32 cellular contexts compared by ENCODE assay signal in the genomic region with DNA sequence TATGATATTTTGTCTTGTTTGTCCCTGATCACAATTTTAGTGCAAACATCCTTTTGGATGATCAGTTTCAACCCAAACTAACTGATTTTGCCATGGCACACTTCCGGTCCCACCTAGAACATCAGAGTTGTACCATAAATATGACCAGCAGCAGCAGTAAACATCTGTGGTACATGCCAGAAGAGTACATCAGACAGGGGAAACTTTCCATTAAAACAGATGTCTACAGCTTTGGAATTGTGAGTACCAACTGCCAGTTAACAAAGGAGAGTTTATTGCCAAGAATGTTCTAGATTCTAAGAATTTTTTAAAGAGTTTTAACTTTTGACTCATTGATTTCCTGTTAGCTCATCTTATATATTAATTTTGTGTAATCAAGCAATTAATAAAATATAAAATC.
"Had no signal": no experiment of that assay in that cellular context is flagged by ENCODE, and none has a peak within 500 bp of the region (broad histone marks: within the 10 kb centered on the region; RNA-seq: fewer than 3 reads in every experiment).

No MANE protein-coding gene starts in this region.

- DNase-seq: activated CD4-positive, alpha-beta T cell treated with anti-CD3 and anti-CD28 coated beads for 4 hours; activated CD4-positive, alpha-beta T cell treated with anti-CD3 and anti-CD28 coated beads, Interleukin-2, amount 50 U/mL, for 4 hours; activated CD4-positive, CD25-positive, alpha-beta regulatory T cell; activated naive CD4-positive, alpha-beta T cell; activated T-cell treated with anti-CD3 and anti-CD28 coated beads for 4 hours; activated T-cell treated with anti-CD3 and anti-CD28 coated beads, Interleukin-2, amount 50 U/mL, for 72 hours; anterior cingulate cortex; dermis blood vessel endothelial cell; effector CD4-positive, alpha-beta T cell; esophagus squamous epithelium; foreskin keratinocyte; left lung; lower lobe of right lung; mesenchymal stem cell; naive thymus-derived CD8-positive, alpha-beta T cell; occipital lobe; psoas muscle; sigmoid colon; stimulated activated CD4-positive, alpha-beta T cell treated with anti-CD3 and anti-CD28 coated beads, Interleukin-1b, Interleukin-23, amount 100 ng/mL, for 48 hours; stimulated activated CD4-positive, alpha-beta T cell treated with anti-CD3 and anti-CD28 coated beads, Interleukin-4, amount 100 ng/mL, for 4 hours; stimulated activated CD8-positive, alpha-beta memory T cell treated with anti-CD3 and anti-CD28 coated beads, Interleukin-4, amount 100 ng/mL, for 48 hours; stimulated activated naive CD8-positive, alpha-beta T cell treated with anti-CD3 and anti-CD28 coated beads, Interleukin-15, amount 100 ng/mL, for 72 hours; substantia nigra; uterus had no signal

- ATAC-seq: activated naive CD4-positive, alpha-beta T cell treated with anti-CD3 and anti-CD28 coated beads, Interleukin-2, amount 50 U/mL, for 72 hours; activated T-cell treated with anti-CD3 and anti-CD28 coated beads, Interleukin-2, amount 50 U/mL, for 72 hours; foreskin keratinocyte; left lung; lower lobe of right lung; naive thymus-derived CD8-positive, alpha-beta T cell; psoas muscle; stimulated activated memory B cell treated with anti-CD40 and anti-IgM and Interleukin-4, amounts not matched to agents 10 μg/mL and 1 μg/mL and 100 μg/mL, for 72 hours; stimulated activated naive CD8-positive, alpha-beta T cell treated with anti-CD3 and anti-CD28 coated beads, Interleukin-15, amount 100 ng/mL, for 72 hours had no signal

- H3K36me3 Mint-ChIP-seq: activated naive CD4-positive, alpha-beta T cell treated with anti-CD3 and anti-CD28 coated beads, Interleukin-2, amount 50 U/mL, for 72 hours; stimulated activated memory B cell treated with anti-CD40 and anti-IgM and Interleukin-4, amounts not matched to agents 10 μg/mL and 1 μg/mL and 100 μg/mL, for 72 hours; type B pancreatic cell had no signal

- H2AFZ ChIP-seq: parathyroid adenoma had no signal

- H3K4me3 Mint-ChIP-seq: activated T-cell treated with anti-CD3 and anti-CD28 coated beads, Interleukin-2, amount 50 U/mL, for 72 hours; naive thymus-derived CD8-positive, alpha-beta T cell; neural crest cell; stimulated activated memory B cell treated with anti-CD40 and anti-IgM and Interleukin-4, amounts not matched to agents 10 μg/mL and 1 μg/mL and 100 μg/mL, for 72 hours; stimulated activated naive CD8-positive, alpha-beta T cell treated with anti-CD3 and anti-CD28 coated beads, Interleukin-15, amount 100 ng/mL, for 72 hours; T-helper 2 cell treated with Interferon-gamma antibody and Interleukin-4, amounts not matched to agents 5 μg/mL and 100 μg/mL, for 36 hours; type B pancreatic cell had no signal

- H3K9me3 ChIP-seq: esophagus squamous epithelium, left lung, lower lobe of right lung, psoas muscle, sigmoid colon, uterus had no signal

- H3K27me3 ChIP-seq: esophagus squamous epithelium, left lung, sigmoid colon, uterus had no signal

- H3K27ac ChIP-seq: epithelial cell of prostate, esophagus squamous epithelium, foreskin keratinocyte, left lung, lower lobe of right lung, parathyroid adenoma, psoas muscle, sigmoid colon, uterus had no signal

- H3K4me1 ChIP-seq: esophagus squamous epithelium, foreskin keratinocyte, lower lobe of right lung, parathyroid adenoma, psoas muscle, sigmoid colon, uterus had no signal

- H3K4me1 Mint-ChIP-seq: stimulated activated memory B cell treated with anti-CD40 and anti-IgM and Interleukin-4, amounts not matched to agents 10 μg/mL and 1 μg/mL and 100 μg/mL, for 72 hours; stimulated activated naive CD8-positive, alpha-beta T cell treated with anti-CD3 and anti-CD28 coated beads, Interleukin-15, amount 100 ng/mL, for 72 hours had no signal

- H3K79me2 ChIP-seq: parathyroid adenoma had no signal

- H3K4me2 ChIP-seq: smooth muscle cell had no signal

- H3K9me3 Mint-ChIP-seq: activated naive CD4-positive, alpha-beta T cell treated with anti-CD3 and anti-CD28 coated beads, Interleukin-2, amount 50 U/mL, for 72 hours; activated T-cell treated with anti-CD3 and anti-CD28 coated beads, Interleukin-2, amount 50 U/mL, for 72 hours; naive thymus-derived CD8-positive, alpha-beta T cell; neural crest cell; stimulated activated memory B cell treated with anti-CD40 and anti-IgM and Interleukin-4, amounts not matched to agents 10 μg/mL and 1 μg/mL and 100 μg/mL, for 72 hours; stimulated activated naive CD8-positive, alpha-beta T cell treated with anti-CD3 and anti-CD28 coated beads, Interleukin-15, amount 100 ng/mL, for 72 hours; T-helper 2 cell treated with Interferon-gamma antibody and Interleukin-4, amounts not matched to agents 5 μg/mL and 100 μg/mL, for 36 hours; type B pancreatic cell had no signal

- H3K9ac ChIP-seq: parathyroid adenoma had no signal

- H3K27ac Mint-ChIP-seq: activated naive CD4-positive, alpha-beta T cell treated with anti-CD3 and anti-CD28 coated beads, Interleukin-2, amount 50 U/mL, for 72 hours; activated T-cell treated with anti-CD3 and anti-CD28 coated beads, Interleukin-2, amount 50 U/mL, for 72 hours; naive thymus-derived CD8-positive, alpha-beta T cell; stimulated activated memory B cell treated with anti-CD40 and anti-IgM and Interleukin-4, amounts not matched to agents 10 μg/mL and 1 μg/mL and 100 μg/mL, for 72 hours; stimulated activated naive CD8-positive, alpha-beta T cell treated with anti-CD3 and anti-CD28 coated beads, Interleukin-15, amount 100 ng/mL, for 72 hours; T-helper 2 cell treated with Interferon-gamma antibody and Interleukin-4, amounts not matched to agents 5 μg/mL and 100 μg/mL, for 36 hours; type B pancreatic cell had no signal

- H3K4me3 ChIP-seq: esophagus squamous epithelium, left lung, lower lobe of right lung, psoas muscle, sigmoid colon, smooth muscle cell, uterus had no signal
